23 cellular contexts compared by ENCODE assay signal in the genomic region with DNA sequence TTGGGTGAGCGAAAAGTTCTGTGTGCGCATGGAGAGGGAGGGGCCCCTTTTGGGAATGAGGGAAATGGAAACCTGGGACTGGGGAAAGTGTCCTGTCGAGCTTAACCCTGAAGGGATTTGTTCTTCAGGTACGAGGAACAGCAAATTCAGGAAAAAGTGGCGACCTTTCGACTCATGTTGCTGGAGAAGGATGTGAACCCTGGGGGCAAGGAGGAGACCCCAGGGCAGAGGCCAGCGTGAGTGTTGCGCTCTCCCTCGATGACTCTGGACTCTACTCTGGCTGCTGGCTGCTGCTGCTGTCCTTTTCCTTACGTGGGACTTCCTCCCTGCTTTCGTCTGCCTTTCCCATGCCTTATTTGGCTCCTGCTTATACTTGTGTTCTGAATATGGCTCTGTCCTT. TPM values are rescaled to one million over a fixed set of nuclear protein-coding genes. Genes with fewer than 3 reads are reported as not detected.
DNase-seq lines count a peak whose midpoint lies in the region; ATAC-seq, FAIRE-seq and TF ChIP-seq lines count a peak whose summit lies in the region.
"Had no signal": no experiment of that assay in that cellular context is flagged by ENCODE, and none has a peak within 500 bp of the region (broad histone marks: within the 10 kb centered on the region; RNA-seq: fewer than 3 reads in every experiment).

No MANE protein-coding gene starts in this region.

- in situ Hi-C loops in GM12878 (cut with MboI), result no loop called here

- H3K4me3 Mint-ChIP-seq in activated CD4-positive, alpha-beta T cell treated with anti-CD3 and anti-CD28 coated beads for 36 hours, result no peak overlapping the region
- peak overlapping the region; percentile 78 for H3K4me3 Mint-ChIP-seq in neural crest cell

- intact Hi-C loops in activated CD4-positive, alpha-beta T cell treated with anti-CD3 and anti-CD28 coated beads for 36 hours (cut with DNase I, micrococcal nuclease), result loop anchor here in 1 of 2 experiments (10.0 kb wide), 1 partner anchor 533 kb away; a partner anchor contains a TSS
- intact Hi-C loops in GM12878 (cut with micrococcal nuclease; ENCODE audit: unreplicated experiment) (no loop called here), left lung (cut with DNase I) (no loop called here)

- H3K4me3 ChIP-seq in HEK293 (ENCODE audit: low read depth, low read length) (no peak overlapping the region), GM12878 (no peak overlapping the region), left lung (no peak overlapping the region)
- H3K4me3 ChIP-seq: esophagus muscularis mucosa, smooth muscle cell had no signal

- H3K27ac Mint-ChIP-seq in activated CD4-positive, alpha-beta T cell treated with anti-CD3 and anti-CD28 coated beads for 36 hours, result peak overlapping the region; percentile 53
- H3K27ac Mint-ChIP-seq in neural crest cell (ENCODE audit: unreplicated experiment), result no peak overlapping the region
- H3K27ac Mint-ChIP-seq: activated B cell treated with CpG ODN at 0.5 μM for 24 hours had no signal

- FAIRE-seq in GM12878 (lab: Jason Lieb, UNC), result no peak
- FAIRE-seq: H54 had no signal

- no peak for TF ChIP-seq RAD21 in GM12878 (IDR thresholded peaks at IDR 0.05; ENCODE audit: insufficient read depth, low read depth, low read length)

- TF ChIP-seq CTCF in HEK293 (tag by site-specific recombination; IDR thresholded peaks at IDR 0.05) (no peak), GM12878 (IDR thresholded peaks at IDR 0.05 in 2 of 3, conservative IDR thresholded peaks at IDR 0.05 in 1 of 3; ENCODE audit: control insufficient read depth in 2 of 3, extremely low read depth in 1 of 3, insufficient read depth in 1 of 3, low read depth in 3 of 3, low read length in 3 of 3) (no peak), neural crest cell (conservative IDR thresholded peaks at IDR 0.05) (no peak), left lung (IDR thresholded peaks at IDR 0.05) (no peak)

- RAD21 ChIA-PET in GM12878 (lab: Charles Lee; ENCODE audit: unreplicated experiment), result no interaction called here

- peaks cover 29% of the 10 kb centered on the region for H4K20me1 ChIP-seq in GM12878 (ENCODE audit: control insufficient read depth, insufficient read depth)

- H3K4me1 ChIP-seq in HEK293 (ENCODE audit: control insufficient read depth, insufficient read depth, low read length), result peaks cover 5% of the 10 kb centered on the region
- peaks cover 6% of the 10 kb centered on the region; the same call in 1 of the 2 replicates for H3K4me1 ChIP-seq in GM12878 (ENCODE audit: control insufficient read depth, insufficient read depth, low read length)
- peaks cover 25 to 38% of the 10 kb centered on the region in 2 donors for H3K4me1 ChIP-seq in left lung

- peak; percentile 46; the same call in 1 of the 2 replicates for TF ChIP-seq POLR2A in GM12878 (IDR thresholded peaks at IDR 0.05; ENCODE audit: low read depth, low read length)

- SMC1A ChIA-PET in GM12878 (lab: Charles Lee; ENCODE audit: uncharacterized antibody, unreplicated experiment), result no interaction called here

- no peaks in the 10 kb centered on the region for H3K27me3 ChIP-seq in GM12878 (replicated peaks in 1 of 2; ENCODE audit: control insufficient read depth in 2 of 2, insufficient read depth in 2 of 2, low read length in 1 of 2)
- no peaks in the 10 kb centered on the region for H3K27me3 ChIP-seq in left lung
- H3K27me3 ChIP-seq: esophagus muscularis mucosa had no signal

- no TSS peak for BruUV-seq in GM12878 (replicated peaks; lab: Mats Ljungman, UMichigan)

- no peaks in the 10 kb centered on the region for H3K9me3 Mint-ChIP-seq in activated CD4-positive, alpha-beta T cell treated with anti-CD3 and anti-CD28 coated beads for 36 hours (ENCODE audit: low read depth)
- peaks cover 18% of the 10 kb centered on the region for H3K9me3 Mint-ChIP-seq in neural crest cell
- H3K9me3 Mint-ChIP-seq: activated B cell treated with CpG ODN at 0.5 μM for 24 hours; activated T-helper 2 cell treated with anti-CD3 and anti-CD28 coated beads, Interferon-gamma antibody, Interleukin-2, Interleukin-4, amounts not matched to agents 10 μg/mL and 5 μg/mL and 100 μg/mL, durations not matched to agents 14 hours and 24 hours and 36 hours had no signal

- ATAC-seq in activated CD4-positive, alpha-beta T cell treated with anti-CD3 and anti-CD28 coated beads for 36 hours, result no peak
- ATAC-seq in GM12878 (no peak), left lung (no peak), HG03354 (IDR thresholded peaks at IDR 0.05; ENCODE audit: poor library complexity, severe bottlenecking, unreplicated experiment) (no peak)

- H3K36me3 ChIP-seq in HEK293 (ENCODE audit: control insufficient read depth in 2 of 2, insufficient read depth in 1 of 2, low read length in 2 of 2) (peaks cover 57 to 89% of the 10 kb centered on the region in 2 experiments), GM12878 (ENCODE audit: control insufficient read depth in 2 of 2, insufficient read depth in 2 of 2, low read length in 1 of 2) (peaks cover 38 to 57% of the 10 kb centered on the region in 2 experiments), left lung (peaks cover 0 to 64% of the 10 kb centered on the region in 2 donors)

- H3K9me3 ChIP-seq in HEK293 (ENCODE audit: control insufficient read depth, insufficient read depth, low read depth, low read length) (no peaks in the 10 kb centered on the region), GM12878 (replicated peaks; ENCODE audit: control insufficient read depth, insufficient read depth, low read length) (no peaks in the 10 kb centered on the region; the same call in 2 of the 3 replicates), left lung (no peaks in the 10 kb centered on the region)
- H3K9me3 ChIP-seq: esophagus muscularis mucosa, SK-N-SH had no signal

- no peak overlapping the region for H3K9ac ChIP-seq in GM12878 (ENCODE audit: control insufficient read depth, insufficient read depth, low read length)
- H3K9ac ChIP-seq: SK-N-SH had no signal

- POLR2A ChIA-PET in activated CD4-positive, alpha-beta T cell treated with anti-CD3 and anti-CD28 coated beads for 36 hours (lab: Charles Lee), result interaction anchor here (1.2 to 2.3 kb wide), 3 partner anchors 10 to 24 kb away, joined by 6 to 12 read pairs (median 8); a partner anchor contains a TSS
- POLR2A ChIA-PET in HEK293 (lab: Yijun Ruan, JAX) (interaction anchor here (0.9 to 1.8 kb wide), 2 partner anchors 11 to 14 kb away, joined by 4 read pairs; no protein-coding TSS in a partner anchor), GM12878 (lab: Charles Lee) (no interaction called here)

- no peak overlapping the region for H3K4me2 ChIP-seq in GM12878 (ENCODE audit: control insufficient read depth, insufficient read depth)
- H3K4me2 ChIP-seq: SK-N-SH, smooth muscle cell had no signal

- H3K27ac ChIP-seq in HEK293 (ENCODE audit: extremely low read depth, low read depth, low read length), result no peak overlapping the region
- H3K27ac ChIP-seq in GM12878 (ENCODE audit: control insufficient read depth, insufficient read depth), result no peak overlapping the region
- H3K27ac ChIP-seq in left lung, result no peak overlapping the region
- H3K27ac ChIP-seq: 22Rv1, esophagus muscularis mucosa had no signal

- WGBS in GM12878 (ENCODE audit: insufficient coverage, insufficient replicate concordance, low lambda C conversion rate, missing lambda C conversion rate), result 98% methylated on average over 11 of the region's 11 CpGs

- H3K36me3 Mint-ChIP-seq in activated CD4-positive, alpha-beta T cell treated with anti-CD3 and anti-CD28 coated beads for 36 hours (ENCODE audit: low read depth), result peaks cover 85% of the 10 kb centered on the region
- H3K36me3 Mint-ChIP-seq in neural crest cell (ENCODE audit: low read depth), result peaks cover 70% of the 10 kb centered on the region

- no peak for TF ChIP-seq EP300 in GM12878 (IDR thresholded peaks at IDR 0.05; ENCODE audit: borderline replicate concordance in 1 of 2, control insufficient read depth in 1 of 2, low read depth in 2 of 2, low read length in 2 of 2)

- no peaks in the 10 kb centered on the region for H3K27me3 Mint-ChIP-seq in activated CD4-positive, alpha-beta T cell treated with anti-CD3 and anti-CD28 coated beads for 36 hours
- H3K27me3 Mint-ChIP-seq in neural crest cell (ENCODE audit: low read depth), result peaks cover 8% of the 10 kb centered on the region
- H3K27me3 Mint-ChIP-seq: activated B cell treated with CpG ODN at 0.5 μM for 24 hours had no signal

- H3K79me2 ChIP-seq in GM12878 (ENCODE audit: control insufficient read depth, insufficient read depth, low read length), result peaks cover 80% of the 10 kb centered on the region

- peaks cover 47% of the 10 kb centered on the region for H3K4me1 Mint-ChIP-seq in activated CD4-positive, alpha-beta T cell treated with anti-CD3 and anti-CD28 coated beads for 36 hours
- H3K4me1 Mint-ChIP-seq in neural crest cell, result peaks cover 41% of the 10 kb centered on the region

- H2AFZ ChIP-seq in GM12878 (ENCODE audit: control insufficient read depth, low read depth, low read length), result no peak overlapping the region

- CTCF ChIA-PET in activated CD4-positive, alpha-beta T cell treated with anti-CD3 and anti-CD28 coated beads for 36 hours (lab: Charles Lee), result interaction anchor here (0.8 to 1.0 kb wide), 2 partner anchors 110 to 126 kb away, joined by 3 read pairs; no protein-coding TSS in a partner anchor
- CTCF ChIA-PET in HEK293 (lab: Yijun Ruan, JAX) (interaction anchor here (0.7 kb wide), 1 partner anchor 47 kb away, joined by 5 read pairs; no protein-coding TSS in a partner anchor), GM12878 (lab: Yijun Ruan, JAX) (no interaction called here)

- DNase-seq in activated CD4-positive, alpha-beta T cell treated with anti-CD3 and anti-CD28 coated beads for 36 hours, result no peak
- no peak for DNase-seq in activated CD4-positive, alpha-beta T cell treated with anti-CD3 and anti-CD28 coated beads, Interleukin-2, amount 50 U/mL, for 48 hours
- DNase-seq in GM12878 (ENCODE audit: low read depth, low spot score) (no peak), neural crest cell (ENCODE audit: low read depth, low spot score) (no peak), left lung (no peak), SW480 (ENCODE audit: low spot score) (no peak)
- DNase-seq: activated B cell treated with CpG ODN at 0.5 μM for 24 hours; anterior cingulate cortex; central memory CD4-positive, alpha-beta T cell; DND-41; NCI-H1105; NCI-H446 treated with DMSO at 0.1 percent for 48 hours; SK-N-SH; stimulated activated CD4-positive, alpha-beta T cell treated with anti-CD3 and anti-CD28 coated beads, Interleukin-4, amount 100 ng/mL, for 1 hour; T-helper 9 cell had no signal

RNA-seq across cellular contexts. Expression of a gene that starts 4.9 kb away (rescaled TPM):
- total RNA-seq in activated CD4-positive, alpha-beta T cell treated with anti-CD3 and anti-CD28 coated beads for 36 hours, result 100 to 1,000 TPM; 517 to 598 TPM
- total RNA-seq in GM12878 (2013; cell fraction: nucleolus; rRNA removed), result 433 and 461 TPM in 2 replicates
- total RNA-seq in GM12878 (2014; rRNA removed), result 45.0 and 58.5 TPM in 2 replicates
- 66.4 and 68.1 TPM in 2 replicates for total RNA-seq in GM12878 (2014; rRNA removed; fragmentation: Illumina TruSeq; extraction: Trizol)
- total RNA-seq in GM12878 (2021), result 420 and 483 TPM in 2 replicates
- polyA plus RNA-seq in GM12878 (2011; ENCODE audit: low read depth), result 162 TPM
- polyA plus RNA-seq in GM12878 (2011; rRNA removed), result 96.5 and 129 TPM in 2 replicates
- polyA plus RNA-seq in GM12878 (2011; cell fraction: cytosol; rRNA removed), result 199 and 209 TPM in 2 replicates
- 2,282 and 3,207 TPM in 2 replicates for polyA plus RNA-seq in GM12878 (2011; cell fraction: nucleus; rRNA removed)
- polyA plus RNA-seq in GM12878 (2012), result 479 and 774 TPM in 2 replicates
- 402 and 463 TPM in 2 replicates for polyA plus RNA-seq in GM12878 (2014; fragmentation: Illumina TruSeq; extraction: Trizol)
- polyA plus RNA-seq in GM12878 (2014; fragmentation: Nextera tagmentation; extraction: Ambion mirVana), result 10 to 100 TPM; 30.1 to 73.0 TPM
- 502 and 661 TPM in 2 replicates for polyA plus RNA-seq in GM12878 (2014; rRNA removed)
- polyA plus RNA-seq in GM12878 (2016; fragmentation: Nextera tagmentation; extraction: Ambion mirVana), result 100 to 1,000 TPM; 262 to 266 TPM
- 68.3 and 115 TPM in 2 replicates for polyA minus RNA-seq in GM12878 (2011; rRNA and poly(A)+ RNA removed)
- 104 and 110 TPM in 2 replicates for polyA minus RNA-seq in GM12878 (2011; cell fraction: cytosol; rRNA and poly(A)+ RNA removed)
- 146 and 241 TPM in 2 replicates for polyA minus RNA-seq in GM12878 (2011; cell fraction: nucleus; rRNA and poly(A)+ RNA removed)
- 779 and 803 TPM in 2 replicates for total RNA-seq in neural crest cell
- 100 to 1,000 TPM; 536 to 562 TPM for total RNA-seq in left lung

RNA-seq across cellular contexts. Expression of a gene that starts 19.7 kb away (rescaled TPM):
- 100 to 1,000 TPM; 268 to 269 TPM for total RNA-seq in activated CD4-positive, alpha-beta T cell treated with anti-CD3 and anti-CD28 coated beads for 36 hours
- total RNA-seq in GM12878 (2013; cell fraction: nucleolus; rRNA removed), result 6.4 and 12.2 TPM in 2 replicates
- total RNA-seq in GM12878 (2014; rRNA removed) (177 and 258 TPM in 2 replicates), GM12878 (2014; rRNA removed; fragmentation: Illumina TruSeq; extraction: Trizol) (133 and 154 TPM in 2 replicates), GM12878 (2021) (211 and 219 TPM in 2 replicates), neural crest cell (249 and 261 TPM in 2 replicates), left lung (100 to 1,000 TPM; 200 to 205 TPM)
- 321 TPM for polyA plus RNA-seq in GM12878 (2011; ENCODE audit: low read depth)
- polyA plus RNA-seq in GM12878 (2011; rRNA removed) (72.8 and 219 TPM in 2 replicates), GM12878 (2014; fragmentation: Illumina TruSeq; extraction: Trizol) (5.0 and 86.9 TPM in 2 replicates), GM12878 (2014; fragmentation: Nextera tagmentation; extraction: Ambion mirVana) (100 to 1,000 TPM; 752 to 823 TPM), GM12878 (2014; rRNA removed) (268 and 337 TPM in 2 replicates), GM12878 (2016; fragmentation: Nextera tagmentation; extraction: Ambion mirVana) (100 to 1,000 TPM; 487 to 534 TPM)
- polyA plus RNA-seq in GM12878 (2011; cell fraction: cytosol; rRNA removed), result 556 and 601 TPM in 2 replicates
- polyA plus RNA-seq in GM12878 (2011; cell fraction: nucleus; rRNA removed), result 162 and 166 TPM in 2 replicates
- polyA plus RNA-seq in GM12878 (2012), result 162 and 263 TPM in 2 replicates
- 84.6 and 103 TPM in 2 replicates for polyA minus RNA-seq in GM12878 (2011; rRNA and poly(A)+ RNA removed)
- 44.1 and 53.4 TPM in 2 replicates for polyA minus RNA-seq in GM12878 (2011; cell fraction: cytosol; rRNA and poly(A)+ RNA removed)
- polyA minus RNA-seq in GM12878 (2011; cell fraction: nucleus; rRNA and poly(A)+ RNA removed), result 17.8 and 20.5 TPM in 2 replicates

RNA-seq across cellular contexts. Expression of a gene that starts 30.0 kb away (rescaled TPM):
- not detected for total RNA-seq in activated CD4-positive, alpha-beta T cell treated with anti-CD3 and anti-CD28 coated beads for 36 hours
- not detected in 2 replicates for total RNA-seq in GM12878 (2013; cell fraction: nucleolus; rRNA removed)
- total RNA-seq in GM12878 (2014; rRNA removed) (not detected in 2 replicates), GM12878 (2014; rRNA removed; fragmentation: Illumina TruSeq; extraction: Trizol) (not detected in 2 replicates), GM12878 (2021) (not detected in 2 replicates), neural crest cell (0.23 and 0.39 TPM in 2 replicates), left lung (not detected)
- polyA plus RNA-seq in GM12878 (2011; ENCODE audit: low read depth), result not detected
- polyA plus RNA-seq in GM12878 (2011; rRNA removed) (not detected in 2 replicates), GM12878 (2014; fragmentation: Illumina TruSeq; extraction: Trizol) (not detected in 2 replicates), GM12878 (2014; fragmentation: Nextera tagmentation; extraction: Ambion mirVana) (not detected), GM12878 (2014; rRNA removed) (not detected in 2 replicates), GM12878 (2016; fragmentation: Nextera tagmentation; extraction: Ambion mirVana) (not detected)
- polyA plus RNA-seq in GM12878 (2011; cell fraction: cytosol; rRNA removed), result not detected in 2 replicates
- polyA plus RNA-seq in GM12878 (2011; cell fraction: nucleus; rRNA removed), result not detected in 2 replicates
- not detected in 2 replicates for polyA plus RNA-seq in GM12878 (2012)
- polyA minus RNA-seq in GM12878 (2011; rRNA and poly(A)+ RNA removed), result not detected in 2 replicates
- not detected in 2 replicates for polyA minus RNA-seq in GM12878 (2011; cell fraction: cytosol; rRNA and poly(A)+ RNA removed)
- not detected in 2 replicates for polyA minus RNA-seq in GM12878 (2011; cell fraction: nucleus; rRNA and poly(A)+ RNA removed)
- total RNA-seq: activated B cell treated with CpG ODN at 0.5 μM for 24 hours; activated T-helper 2 cell treated with anti-CD3 and anti-CD28 coated beads, Interferon-gamma antibody, Interleukin-2, Interleukin-4, amounts not matched to agents 10 μg/mL and 5 μg/mL and 100 μg/mL, durations not matched to agents 14 hours and 24 hours and 36 hours; esophagus muscularis mucosa; smooth muscle cell; ureter had no signal
- polyA plus RNA-seq: SK-N-SH, smooth muscle cell had no signal

RNA-seq across cellular contexts. Expression of a gene that starts 37.3 kb away (rescaled TPM):
- 1 to 10 TPM; 2.3 to 2.4 TPM for total RNA-seq in activated CD4-positive, alpha-beta T cell treated with anti-CD3 and anti-CD28 coated beads for 36 hours
- total RNA-seq in GM12878 (2013; cell fraction: nucleolus; rRNA removed), result 3.9 and 4.2 TPM in 2 replicates
- total RNA-seq in GM12878 (2014; rRNA removed) (0.71 and 1.4 TPM in 2 replicates), GM12878 (2014; rRNA removed; fragmentation: Illumina TruSeq; extraction: Trizol) (0.27 and 0.37 TPM in 2 replicates), GM12878 (2021) (0.97 and 1.8 TPM in 2 replicates), neural crest cell (5.3 and 7.8 TPM in 2 replicates), left lung (under 1 TPM; 0.45 to 0.70 TPM)
- 0.58 TPM for polyA plus RNA-seq in GM12878 (2011; ENCODE audit: low read depth)
- polyA plus RNA-seq in GM12878 (2011; rRNA removed) (0.49 and 0.65 TPM in 2 replicates), GM12878 (2014; fragmentation: Illumina TruSeq; extraction: Trizol) (0.18 TPM in 1 of 2 replicates, not detected in the other), GM12878 (2014; fragmentation: Nextera tagmentation; extraction: Ambion mirVana) (not detected), GM12878 (2014; rRNA removed) (0.86 and 1.8 TPM in 2 replicates), GM12878 (2016; fragmentation: Nextera tagmentation; extraction: Ambion mirVana) (under 1 TPM; 0.21 to 0.36 TPM)
- polyA plus RNA-seq in GM12878 (2011; cell fraction: cytosol; rRNA removed), result 1.5 and 2.6 TPM in 2 replicates
- 4.2 and 4.3 TPM in 2 replicates for polyA plus RNA-seq in GM12878 (2011; cell fraction: nucleus; rRNA removed)
- 0.90 and 1.6 TPM in 2 replicates for polyA plus RNA-seq in GM12878 (2012)
- 0.37 and 1.6 TPM in 2 replicates for polyA minus RNA-seq in GM12878 (2011; rRNA and poly(A)+ RNA removed)
- 0.83 and 1.5 TPM in 2 replicates for polyA minus RNA-seq in GM12878 (2011; cell fraction: cytosol; rRNA and poly(A)+ RNA removed)
- polyA minus RNA-seq in GM12878 (2011; cell fraction: nucleus; rRNA and poly(A)+ RNA removed), result 0.60 and 1.1 TPM in 2 replicates

RNA-seq across cellular contexts. Expression of a gene that starts 40.9 kb away (rescaled TPM):
- not detected for total RNA-seq in activated CD4-positive, alpha-beta T cell treated with anti-CD3 and anti-CD28 coated beads for 36 hours
- not detected in 2 replicates for total RNA-seq in GM12878 (2013; cell fraction: nucleolus; rRNA removed)
- total RNA-seq in GM12878 (2014; rRNA removed), result not detected in 2 replicates
- not detected in 2 replicates for total RNA-seq in GM12878 (2014; rRNA removed; fragmentation: Illumina TruSeq; extraction: Trizol)
- total RNA-seq in GM12878 (2021), result not detected in 2 replicates
- not detected for polyA plus RNA-seq in GM12878 (2011; ENCODE audit: low read depth)
- polyA plus RNA-seq in GM12878 (2011; rRNA removed), result not detected in 2 replicates
- polyA plus RNA-seq in GM12878 (2011; cell fraction: cytosol; rRNA removed), result not detected in 2 replicates
- polyA plus RNA-seq in GM12878 (2011; cell fraction: nucleus; rRNA removed), result not detected in 2 replicates
- polyA plus RNA-seq in GM12878 (2012), result not detected in 2 replicates
- polyA plus RNA-seq in GM12878 (2014; fragmentation: Illumina TruSeq; extraction: Trizol), result not detected in 2 replicates
- polyA plus RNA-seq in GM12878 (2014; fragmentation: Nextera tagmentation; extraction: Ambion mirVana), result not detected
- polyA plus RNA-seq in GM12878 (2014; rRNA removed), result not detected in 2 replicates
- polyA plus RNA-seq in GM12878 (2016; fragmentation: Nextera tagmentation; extraction: Ambion mirVana), result not detected
- polyA minus RNA-seq in GM12878 (2011; rRNA and poly(A)+ RNA removed), result not detected in 2 replicates
- not detected in 2 replicates for polyA minus RNA-seq in GM12878 (2011; cell fraction: cytosol; rRNA and poly(A)+ RNA removed)
- not detected in 2 replicates for polyA minus RNA-seq in GM12878 (2011; cell fraction: nucleus; rRNA and poly(A)+ RNA removed)
- total RNA-seq in neural crest cell, result not detected in 2 replicates
- not detected for total RNA-seq in left lung
- total RNA-seq: activated B cell treated with CpG ODN at 0.5 μM for 24 hours; activated T-helper 2 cell treated with anti-CD3 and anti-CD28 coated beads, Interferon-gamma antibody, Interleukin-2, Interleukin-4, amounts not matched to agents 10 μg/mL and 5 μg/mL and 100 μg/mL, durations not matched to agents 14 hours and 24 hours and 36 hours; esophagus muscularis mucosa; smooth muscle cell; ureter had no signal
- polyA plus RNA-seq: SK-N-SH, smooth muscle cell had no signal
